2 cellular contexts compared by ENCODE assay signal in the genomic region with DNA sequence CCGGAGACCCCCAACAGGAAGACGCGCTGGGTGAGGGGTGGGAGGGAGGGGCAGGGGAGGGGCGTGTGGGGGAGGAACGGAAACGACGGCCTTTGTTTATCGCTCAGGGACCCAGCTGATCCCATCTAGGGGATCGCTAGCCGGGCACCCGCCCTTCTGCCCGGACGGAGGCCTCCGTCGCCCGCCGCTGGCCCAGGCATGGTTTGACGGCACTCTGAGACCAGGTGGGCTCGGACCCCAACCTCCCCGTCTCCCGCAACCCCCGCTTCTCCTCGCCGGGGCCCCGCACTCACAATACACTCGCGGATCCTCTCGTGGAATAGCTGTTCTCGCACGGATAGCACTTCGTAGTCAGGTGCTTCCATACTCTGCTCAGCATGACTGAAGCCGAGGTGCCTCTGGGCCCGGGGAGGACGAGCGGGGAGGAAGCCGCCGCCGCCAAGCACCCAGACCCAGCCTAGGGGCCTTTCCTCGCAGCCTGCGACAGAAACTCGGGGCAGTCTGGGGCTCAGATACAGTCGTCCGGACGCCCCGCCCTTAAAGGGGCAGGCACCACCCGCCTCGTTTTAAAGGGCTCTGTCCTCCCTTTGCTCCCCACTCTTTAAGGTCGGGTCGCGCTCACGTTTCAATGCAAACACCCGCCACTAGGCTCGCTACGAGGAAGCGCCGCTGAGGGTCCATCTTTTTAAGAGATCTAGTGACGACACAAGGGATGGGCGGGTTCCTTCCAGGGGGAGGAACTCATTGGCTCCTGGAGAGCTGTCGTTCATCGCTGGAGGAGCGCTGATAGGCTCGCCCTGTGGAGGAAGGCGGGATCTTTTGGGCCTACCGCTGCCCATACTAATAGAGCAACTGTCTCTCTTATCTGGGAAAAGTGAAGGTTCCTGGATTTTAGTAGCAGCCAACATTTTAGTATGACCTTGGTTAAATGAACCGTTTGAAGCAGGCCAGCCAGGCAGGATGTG.
TF ChIP-seq lines count a peak whose summit lies in the region.

A gene with protein sequence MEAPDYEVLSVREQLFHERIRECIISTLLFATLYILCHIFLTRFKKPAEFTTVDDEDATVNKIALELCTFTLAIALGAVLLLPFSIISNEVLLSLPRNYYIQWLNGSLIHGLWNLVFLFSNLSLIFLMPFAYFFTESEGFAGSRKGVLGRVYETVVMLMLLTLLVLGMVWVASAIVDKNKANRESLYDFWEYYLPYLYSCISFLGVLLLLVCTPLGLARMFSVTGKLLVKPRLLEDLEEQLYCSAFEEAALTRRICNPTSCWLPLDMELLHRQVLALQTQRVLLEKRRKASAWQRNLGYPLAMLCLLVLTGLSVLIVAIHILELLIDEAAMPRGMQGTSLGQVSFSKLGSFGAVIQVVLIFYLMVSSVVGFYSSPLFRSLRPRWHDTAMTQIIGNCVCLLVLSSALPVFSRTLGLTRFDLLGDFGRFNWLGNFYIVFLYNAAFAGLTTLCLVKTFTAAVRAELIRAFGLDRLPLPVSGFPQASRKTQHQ (minus strand): TSS at position 657 of the 965 bp plus-strand sequence. CDS start 292 bp downstream, at position 365.

TF ChIP-seq in IMR-90, 13 proteins besides CTCF, POLR2A, EP300 and RAD21:
- TF ChIP-seq MAZ (IDR thresholded peaks at IDR 0.05; ENCODE audit: borderline replicate concordance, low read depth, low read length) = peak; percentile 74; the same call in 1 of the 2 replicates
- TF ChIP-seq, protein P1, sequence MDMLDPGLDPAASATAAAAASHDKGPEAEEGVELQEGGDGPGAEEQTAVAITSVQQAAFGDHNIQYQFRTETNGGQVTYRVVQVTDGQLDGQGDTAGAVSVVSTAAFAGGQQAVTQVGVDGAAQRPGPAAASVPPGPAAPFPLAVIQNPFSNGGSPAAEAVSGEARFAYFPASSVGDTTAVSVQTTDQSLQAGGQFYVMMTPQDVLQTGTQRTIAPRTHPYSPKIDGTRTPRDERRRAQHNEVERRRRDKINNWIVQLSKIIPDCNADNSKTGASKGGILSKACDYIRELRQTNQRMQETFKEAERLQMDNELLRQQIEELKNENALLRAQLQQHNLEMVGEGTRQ (IDR thresholded peaks at IDR 0.05; ENCODE audit: low read depth, low read length) = no peak
- peak; percentile 95 for TF ChIP-seq BHLHE40 (IDR thresholded peaks at IDR 0.05; ENCODE audit: low read depth, low read length)
- TF ChIP-seq CHD1 (IDR thresholded peaks at IDR 0.05; ENCODE audit: low read depth, low read length) = no peak

TF ChIP-seq in endothelial cell of umbilical vein, 7 proteins besides CTCF, POLR2A, EP300 and RAD21:
- TF ChIP-seq EZH2 (IDR thresholded peaks at IDR 0.05; ENCODE audit: borderline replicate concordance, low read depth, low read length, severe bottlenecking) (no peak), GATA2 (IDR thresholded peaks at IDR 0.05; ENCODE audit: insufficient read depth, insufficient read length, low read depth, low read length) (no peak), POLR2AphosphoS5 (IDR thresholded peaks at IDR 0.05; ENCODE audit: insufficient read depth, low read depth, low read length) (no peak), JUN (IDR thresholded peaks at IDR 0.05; ENCODE audit: borderline replicate concordance, insufficient read depth, insufficient read length, low read depth) (no peak), FOS (IDR thresholded peaks at IDR 0.05; ENCODE audit: borderline replicate concordance, insufficient read depth, low read length) (no peak), MYC (IDR thresholded peaks at IDR 0.05; ENCODE audit: low read depth, low read length) (no peak)
- TF ChIP-seq, protein P2, sequence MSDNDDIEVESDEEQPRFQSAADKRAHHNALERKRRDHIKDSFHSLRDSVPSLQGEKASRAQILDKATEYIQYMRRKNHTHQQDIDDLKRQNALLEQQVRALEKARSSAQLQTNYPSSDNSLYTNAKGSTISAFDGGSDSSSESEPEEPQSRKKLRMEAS (IDR thresholded peaks at IDR 0.05; ENCODE audit: insufficient read depth, insufficient read length) = no peak
